Comparison of ENCODE assay signal across 8 cellular contexts in genomic region chr12:108734200-108734906, GRCh38. TPM values are rescaled to one million over a fixed set of nuclear protein-coding genes. Genes with fewer than 3 reads are reported as not detected.
DNase-seq lines count a peak whose midpoint lies in the region; ATAC-seq and TF ChIP-seq lines count a peak whose summit lies in the region.

No MANE protein-coding gene starts in this region.

- TF ChIP-seq RAD21 in liver (IDR thresholded peaks at IDR 0.05): peak; percentile 50 to 62

- ATAC-seq in HG02970 (IDR thresholded peaks at IDR 0.05; ENCODE audit: low FRiP score, unreplicated experiment) (no peak), heart right ventricle (no peak)

- peak overlapping the region; percentile 36 to 70 for H3K9ac ChIP-seq in liver (ENCODE audit: low read depth in 1 of 2, low read length in 2 of 2)

- intact Hi-C loops in posterior vena cava (cut with DNase I) (loop anchor here in 1 of 2 donors (5.0 to 10.0 kb wide), 3 partner anchors 53 to 170 kb away; partner anchors contain the start of genes ISCU and SART3), heart right ventricle (cut with DNase I) (loop anchor here (5.0 to 10.0 kb wide), 10 partner anchors 33 to 172 kb away; partner anchors contain the start of genes ISCU (in 2 of the 10), SART3 (in 2 of the 10) and SSH1 (in 2 of the 10))

- H3K27ac ChIP-seq in liver (ENCODE audit: low read depth in 1 of 2, low read length in 2 of 2) (peak overlapping the region; percentile 88 to 89), heart right ventricle (peak overlapping the region in 4 of 10 donors; percentile 11 to 59 (median 44))

- H3K4me3 ChIP-seq in liver (ENCODE audit: low read depth in 1 of 3, low read length in 3 of 3) (no peak overlapping the region), heart right ventricle (no peak overlapping the region)

- no peaks in the 10 kb centered on the region for H3K27me3 ChIP-seq in liver (ENCODE audit: control insufficient read depth in 4 of 4, insufficient read depth in 4 of 4, low read length in 3 of 4)
- H3K27me3 ChIP-seq in heart right ventricle: no peaks in the 10 kb centered on the region

- in situ Hi-C loops in KBM-7 (cut with MboI; ENCODE audit: low pct_unique_long_range_greater_than_20kb, low sequenced_read_pairs): no loop called here

- H3K4me1 ChIP-seq in liver (ENCODE audit: control insufficient read depth in 4 of 4, insufficient read depth in 4 of 4, low read length in 3 of 4) (peaks cover 0 to 26% (median 11%) of the 10 kb centered on the region in 4 donors), heart right ventricle (peaks cover 0 to 32% (median 8%) of the 10 kb centered on the region in 9 donors)

- H3K36me3 ChIP-seq in liver (ENCODE audit: control insufficient read depth in 4 of 4, insufficient read depth in 3 of 4, low read depth in 1 of 4, low read length in 3 of 4): no peaks in the 10 kb centered on the region
- H3K36me3 ChIP-seq in heart right ventricle: no peaks in the 10 kb centered on the region

- H3K9me3 ChIP-seq in liver (ENCODE audit: control insufficient read depth in 4 of 4, low read length in 3 of 4) (peaks cover 0 to 3% (median under 1%) of the 10 kb centered on the region in 4 donors), heart right ventricle (peaks cover 0 to 7% (median 0%) of the 10 kb centered on the region in 11 donors)

- WGBS in liver: 37% methylated on average over 9 of the region's 9 CpGs
- WGBS in heart right ventricle, 2 donors: 58 to 59% methylated on average over 9 of the region's 9 CpGs

- TF ChIP-seq CTCF in liver (IDR thresholded peaks at IDR 0.05; ENCODE audit: low read depth, low read length, missing input control): no peak
- no peak for TF ChIP-seq CTCF in heart right ventricle (IDR thresholded peaks at IDR 0.05)

- DNase-seq in DMS53 treated with DMSO at 0.1 percent for 48 hours (lab: John Stamatoyannopoulos, UW; ENCODE audit: unreplicated experiment): peak; percentile 91
- DNase-seq in KBM-7: peak; percentile 57
- peak; percentile 71 for DNase-seq in amniotic stem cell (lab: John Stamatoyannopoulos, UW)
- DNase-seq in NCI-H510A (lab: John Stamatoyannopoulos, UW): no peak
- DNase-seq in posterior vena cava (ENCODE audit: low spot score): no peak
- no peak for DNase-seq in heart right ventricle

TF ChIP-seq in liver, 16 proteins besides CTCF, POLR2A, EP300 and RAD21:
- peak; percentile 74 for TF ChIP-seq YY1 (IDR thresholded peaks at IDR 0.05)
- no peak for TF ChIP-seq FOXA1 (IDR thresholded peaks at IDR 0.05)
- TF ChIP-seq HNF4G (IDR thresholded peaks at IDR 0.05): peak; percentile 96
- peak; percentile 100 for TF ChIP-seq SP1 (IDR thresholded peaks at IDR 0.05)
- TF ChIP-seq EGR1 (IDR thresholded peaks at IDR 0.05; ENCODE audit: low read depth in 2 of 2): peak in 1 of 2 donors; percentile 39
- peak; percentile 46 for TF ChIP-seq ZBTB33 (IDR thresholded peaks at IDR 0.05)
- TF ChIP-seq GABPA (IDR thresholded peaks at IDR 0.05 in 1 of 2, conservative IDR thresholded peaks at IDR 0.05 in 1 of 2): peak; percentile 9 to 67
- TF ChIP-seq REST (IDR thresholded peaks at IDR 0.05): peak; percentile 79
- TF ChIP-seq HNF4A (conservative IDR thresholded peaks at IDR 0.05): peak; percentile 97 to 98
- peak; percentile 67 to 76 for TF ChIP-seq RXRA (IDR thresholded peaks at IDR 0.05)
- peak; percentile 68 for TF ChIP-seq MAX (IDR thresholded peaks at IDR 0.05)
- peak; percentile 40 for TF ChIP-seq TAF1 (conservative IDR thresholded peaks at IDR 0.05)
- peak; percentile 82 for TF ChIP-seq ATF3 (IDR thresholded peaks at IDR 0.05)
- no peak for TF ChIP-seq NR2F2 (IDR thresholded peaks at IDR 0.05)
- peak; percentile 91 to 95 for TF ChIP-seq JUND (IDR thresholded peaks at IDR 0.05)
- no peak for TF ChIP-seq FOXA2 (IDR thresholded peaks at IDR 0.05)

RNA-seq across cellular contexts. Expression of gene CORO1C, which starts 3.0 kb away (rescaled TPM):
- total RNA-seq in liver: 10 to 100 TPM; 45.8 to 58.6 TPM
- polyA plus RNA-seq in liver: 10 to 100 TPM; 23.2 to 38.1 TPM
- total RNA-seq in posterior vena cava: 100 to 1,000 TPM; 361 to 548 TPM
- 10 to 100 TPM; 50.2 to 88.6 (median 59.1) TPM for total RNA-seq in heart right ventricle
- 10 to 100 TPM; 25.5 to 34.5 TPM for polyA plus RNA-seq in heart right ventricle

Comparison
In these comparisons a context has a peak if more than half of its experiments do, and no peak if none do; other contexts are left out.
1. DNase-seq: peak in DMS53 treated with DMSO at 0.1 percent for 48 hours (single experiment), KBM-7 (single experiment) and amniotic stem cell (single experiment); none in NCI-H510A (single experiment), posterior vena cava (single experiment) and heart right ventricle (0 of 2).
2. RNA of gene CORO1C, which starts 3.0 kb away (total RNA-seq): 361 to 548 TPM in posterior vena cava; 50.2 to 88.6 TPM in heart right ventricle and 45.8 to 58.6 TPM in liver; every median in the first group is over 4 times any median in the second.